In genomic region chr2:241638063-241638660, GRCh38 we compare ENCODE assay signal across 8 cellular contexts. TPM values are rescaled to one million over a fixed set of nuclear protein-coding genes. Genes with fewer than 3 reads are reported as not detected.
DNase-seq lines count a peak whose midpoint lies in the region; ATAC-seq and TF ChIP-seq lines count a peak whose summit lies in the region.

No MANE protein-coding gene starts in this region.

- H3K79me2 ChIP-seq in KMS-11 (ENCODE audit: insufficient read depth, low read depth): peaks cover 76% of the 10 kb centered on the region

- peak overlapping the region; percentile 91; the same call in 1 of the 2 replicates for H3K9ac ChIP-seq in KMS-11

- TF ChIP-seq CTCF in KMS-11 (conservative IDR thresholded peaks at IDR 0.05; ENCODE audit: low read depth, low read length): no peak
- no peak for TF ChIP-seq CTCF in coronary artery (IDR thresholded peaks at IDR 0.05)
- TF ChIP-seq CTCF in nephron progenitor cell (IDR thresholded peaks at IDR 0.05): no peak

- H4K20me1 ChIP-seq in KMS-11 (ENCODE audit: insufficient read depth): peaks cover 8% of the 10 kb centered on the region; the same call in 1 of the 2 replicates

- peak overlapping the region; percentile 66 for H3K4me2 ChIP-seq in KMS-11

- H3K27ac ChIP-seq in CD4-positive, CD25-positive, alpha-beta regulatory T cell (ENCODE audit: insufficient read depth, low read length, poor library complexity, severe bottlenecking): peak overlapping the region; percentile 88
- H3K27ac ChIP-seq in KMS-11 (peak overlapping the region; percentile 79; the same call in 1 of the 2 replicates), coronary artery (peak overlapping the region; percentile 97 to 99)

- peaks cover 27 to 66% (median 53%) of the 10 kb centered on the region in 4 donors for H3K4me1 Mint-ChIP-seq in CD4-positive, CD25-positive, alpha-beta regulatory T cell
- H3K4me1 Mint-ChIP-seq in nephron progenitor cell: peaks cover 59% of the 10 kb centered on the region

- H3K27ac Mint-ChIP-seq in CD4-positive, CD25-positive, alpha-beta regulatory T cell: peak overlapping the region; percentile 94 to 97 (median 96)
- H3K27ac Mint-ChIP-seq in nephron progenitor cell: peak overlapping the region; percentile 83

- H3K36me3 Mint-ChIP-seq in CD4-positive, CD25-positive, alpha-beta regulatory T cell: no peaks in the 10 kb centered on the region
- peaks cover 35% of the 10 kb centered on the region for H3K36me3 Mint-ChIP-seq in nephron progenitor cell (ENCODE audit: low read depth)

- H3K9me3 Mint-ChIP-seq in CD4-positive, CD25-positive, alpha-beta regulatory T cell: no peaks in the 10 kb centered on the region
- H3K9me3 Mint-ChIP-seq in nephron progenitor cell: no peaks in the 10 kb centered on the region

- DNase-seq in CD4-positive, CD25-positive, alpha-beta regulatory T cell: peak in 2 of 3 donors; percentile 44 to 66
- DNase-seq in coronary artery (ENCODE audit: low spot score): no peak
- no peak for DNase-seq in nephron progenitor cell
- DNase-seq in DMS153 treated with DMSO at 0.1 percent for 48 hours (lab: John Stamatoyannopoulos, UW; ENCODE audit: unreplicated experiment): no peak
- DNase-seq in DMS 273 (lab: John Stamatoyannopoulos, UW; ENCODE audit: unreplicated experiment): no peak
- DNase-seq in OCI-M2 (lab: John Stamatoyannopoulos, UW; ENCODE audit: unreplicated experiment): no peak

- peak in 1 of 2 donors; percentile 17 for ATAC-seq in CD4-positive, CD25-positive, alpha-beta regulatory T cell (ENCODE audit: low read depth in 2 of 2)
- ATAC-seq in GM21737 (IDR thresholded peaks at IDR 0.05; ENCODE audit: unreplicated experiment): no peak

- peaks cover 8% of the 10 kb centered on the region for H3K36me3 ChIP-seq in CD4-positive, CD25-positive, alpha-beta regulatory T cell (ENCODE audit: control insufficient read depth, insufficient read depth, low read length)
- H3K36me3 ChIP-seq in KMS-11 (ENCODE audit: insufficient read depth): no peaks in the 10 kb centered on the region; the same call in 1 of the 2 replicates

- H3K27me3 ChIP-seq in CD4-positive, CD25-positive, alpha-beta regulatory T cell (ENCODE audit: control insufficient read depth, insufficient read depth, low read length): no peaks in the 10 kb centered on the region
- H3K27me3 ChIP-seq in KMS-11 (ENCODE audit: insufficient read depth, low read depth): no peaks in the 10 kb centered on the region

- H3K4me3 ChIP-seq in CD4-positive, CD25-positive, alpha-beta regulatory T cell (ENCODE audit: low read depth, low read length): peak overlapping the region; percentile 93
- H3K4me3 ChIP-seq in KMS-11 (IDR thresholded peaks at IDR 0.05; ENCODE audit: insufficient read depth, low read depth, low read length) (peak overlapping the region; percentile 58), coronary artery (peak overlapping the region; percentile 99)

- H3K4me3 Mint-ChIP-seq in CD4-positive, CD25-positive, alpha-beta regulatory T cell: peak overlapping the region; percentile 89 to 98 (median 92)
- H3K4me3 Mint-ChIP-seq in nephron progenitor cell: peak overlapping the region; percentile 98

- H3K27me3 Mint-ChIP-seq in CD4-positive, CD25-positive, alpha-beta regulatory T cell: no peaks in the 10 kb centered on the region
- no peaks in the 10 kb centered on the region for H3K27me3 Mint-ChIP-seq in nephron progenitor cell (ENCODE audit: low read depth, poor library complexity)

- peak overlapping the region; percentile 83 for H2AFZ ChIP-seq in KMS-11 (ENCODE audit: low read depth)

- peaks cover 27% of the 10 kb centered on the region for H3K4me1 ChIP-seq in CD4-positive, CD25-positive, alpha-beta regulatory T cell (ENCODE audit: control insufficient read depth, insufficient read depth, low read length, poor library complexity, severe bottlenecking)
- H3K4me1 ChIP-seq in KMS-11 (ENCODE audit: low read depth, poor library complexity, severe bottlenecking): peaks cover 27% of the 10 kb centered on the region

- H3K9me3 ChIP-seq in CD4-positive, CD25-positive, alpha-beta regulatory T cell (ENCODE audit: control insufficient read depth in 2 of 2, low read length in 2 of 2): no peaks in the 10 kb centered on the region

RNA-seq across cellular contexts. Expression of gene ATG4B, which starts 0.7 kb away (rescaled TPM):
- total RNA-seq in CD4-positive, CD25-positive, alpha-beta regulatory T cell: 158 TPM
- 10 to 100 TPM; 43.7 to 59.6 (median 56.2) TPM for polyA plus RNA-seq in CD4-positive, CD25-positive, alpha-beta regulatory T cell

RNA-seq across cellular contexts. Expression of gene THAP4, which starts 1.2 kb away (rescaled TPM):
- 47.8 TPM for total RNA-seq in CD4-positive, CD25-positive, alpha-beta regulatory T cell
- 10 to 100 TPM; 37.5 to 42.8 (median 39.6) TPM for polyA plus RNA-seq in CD4-positive, CD25-positive, alpha-beta regulatory T cell

RNA-seq across cellular contexts. Expression of gene DTYMK, which starts 48.5 kb away (rescaled TPM):
- 13.1 TPM for total RNA-seq in CD4-positive, CD25-positive, alpha-beta regulatory T cell
- polyA plus RNA-seq in CD4-positive, CD25-positive, alpha-beta regulatory T cell: 10 to 100 TPM; 32.2 to 45.6 (median 39.9) TPM

Comparison
In these comparisons a context has a peak if more than half of its experiments do, and no peak if none do; other contexts are left out.
1. DNase-seq: peak in CD4-positive, CD25-positive, alpha-beta regulatory T cell (2 of 3); none in coronary artery (single experiment), nephron progenitor cell (single experiment), DMS153 treated with DMSO at 0.1 percent for 48 hours (single experiment), DMS 273 (single experiment) and OCI-M2 (single experiment).
2. Peak in every context shown above with its lines, with median percentiles within 50 percentile points of each other: H3K27ac ChIP-seq and H3K4me3 ChIP-seq.